Comparison of ENCODE assay signal across 34 cellular contexts in genomic region chr1:95496307-95496706, GRCh38.
"Had no signal": no experiment of that assay in that cellular context is flagged by ENCODE, and none has a peak within 500 bp of the region (broad histone marks: within the 10 kb centered on the region; RNA-seq: fewer than 3 reads in every experiment).

No MANE protein-coding gene starts in this region.

- H3K27me3 Mint-ChIP-seq: activated B cell treated with CpG ODN at 0.5 μM for 24 hours; activated CD8-positive, alpha-beta T cell treated with anti-CD3 and anti-CD28 coated beads for 36 hours; activated naive CD8-positive, alpha-beta T cell; activated T-helper 17 cell treated with anti-CD3 and anti-CD28 coated beads, Interleukin-2, amount 50 U/mL, for 72 hours; brain; central memory CD8-positive, alpha-beta T cell; dendritic cell treated with granulocyte-macrophage colony-stimulating factor and Interleukin-4, amounts not matched to agents 40 ng/mL and 50 ng/mL, for 4 days; T-helper 17 cell had no signal

- DNase-seq: activated B cell treated with CpG ODN at 0.5 μM for 24 hours; activated CD4-positive, alpha-beta T cell treated with anti-CD3 and anti-CD28 coated beads for 48 hours; activated CD4-positive, alpha-beta T cell treated with anti-CD3 and anti-CD28 coated beads, Interleukin-2, amount 50 U/mL, for 1 hour; activated CD4-positive, alpha-beta T cell treated with anti-CD3 and anti-CD28 coated beads, Interleukin-2, amount 50 U/mL, for 48 hours; activated CD8-positive, alpha-beta memory T cell treated with anti-CD3 and anti-CD28 coated beads for 24 hours; activated CD8-positive, alpha-beta T cell treated with anti-CD3 and anti-CD28 coated beads for 36 hours; activated effector memory CD4-positive, alpha-beta T cell treated with Interleukin-2 at 50 U/mL for 16 hours; activated gamma-delta T cell treated with Interleukin-2 at 50 U/mL for 16 hours; activated naive CD4-positive, alpha-beta T cell treated with anti-CD3 and anti-CD28 coated beads, Interleukin-2, amount 50 U/mL, for 16 hours; activated naive CD4-positive, alpha-beta T cell treated with Interleukin-2 at 50 U/mL for 16 hours; activated T-cell treated with anti-CD3 and anti-CD28 coated beads, Interleukin-2, amount 50 U/mL, for 4 hours; amniotic stem cell; aorta; dorsolateral prefrontal cortex; effector memory CD4-positive, alpha-beta T cell; endodermal cell; foreskin keratinocyte; gastrocnemius medialis; glutamatergic neuron; heart left ventricle; T-helper 1 cell; T-helper 17 cell; T1000; WERI-Rb-1 had no signal

- H3K4me1 Mint-ChIP-seq: activated B cell treated with CpG ODN at 0.5 μM for 24 hours; activated T-helper 17 cell treated with anti-CD3 and anti-CD28 coated beads, Interleukin-2, amount 50 U/mL, for 72 hours; central memory CD8-positive, alpha-beta T cell; endodermal cell; T-helper 17 cell had no signal

- H3K9me3 ChIP-seq: breast epithelium, gastrocnemius medialis had no signal

- H3K4me3 ChIP-seq: breast epithelium, coronary artery, dorsolateral prefrontal cortex, gastrocnemius medialis, heart left ventricle had no signal

- H3K27ac ChIP-seq: breast epithelium, coronary artery, dorsolateral prefrontal cortex, foreskin keratinocyte, gastrocnemius medialis, heart left ventricle, WERI-Rb-1 had no signal

- H3K9me3 Mint-ChIP-seq: activated B cell treated with CpG ODN at 0.5 μM for 24 hours; activated CD8-positive, alpha-beta T cell treated with anti-CD3 and anti-CD28 coated beads for 36 hours; brain; endodermal cell had no signal

- H3K27me3 ChIP-seq: breast epithelium, dorsolateral prefrontal cortex, foreskin keratinocyte, gastrocnemius medialis, heart left ventricle had no signal

- H3K36me3 ChIP-seq: breast epithelium, gastrocnemius medialis, heart left ventricle, WERI-Rb-1 had no signal

- H3K36me3 Mint-ChIP-seq: activated naive CD8-positive, alpha-beta T cell; brain had no signal

- H3K4me3 Mint-ChIP-seq: activated B cell treated with CpG ODN at 0.5 μM for 24 hours; activated CD8-positive, alpha-beta T cell treated with anti-CD3 and anti-CD28 coated beads for 36 hours; activated naive CD8-positive, alpha-beta T cell; activated T-cell treated with anti-CD3 and anti-CD28 coated beads, Interleukin-2, amount 50 U/mL, for 4 hours; activated T-helper 17 cell treated with anti-CD3 and anti-CD28 coated beads, Interleukin-2, amount 50 U/mL, for 72 hours; brain; central memory CD8-positive, alpha-beta T cell; dendritic cell treated with granulocyte-macrophage colony-stimulating factor and Interleukin-4, amounts not matched to agents 40 ng/mL and 50 ng/mL, for 4 days; endodermal cell; T-helper 17 cell; T-helper 2 cell treated with Interferon-gamma antibody and Interleukin-4, amounts not matched to agents 5 μg/mL and 100 μg/mL, for 36 hours had no signal

- H3K27ac Mint-ChIP-seq: activated B cell treated with CpG ODN at 0.5 μM for 24 hours; activated CD8-positive, alpha-beta T cell treated with anti-CD3 and anti-CD28 coated beads for 36 hours; activated naive CD8-positive, alpha-beta T cell; activated T-helper 17 cell treated with anti-CD3 and anti-CD28 coated beads, Interleukin-2, amount 50 U/mL, for 72 hours; brain; dendritic cell treated with granulocyte-macrophage colony-stimulating factor and Interleukin-4, amounts not matched to agents 40 ng/mL and 50 ng/mL, for 4 days; endodermal cell; T-helper 17 cell; T-helper 2 cell treated with Interferon-gamma antibody and Interleukin-4, amounts not matched to agents 5 μg/mL and 100 μg/mL, for 36 hours had no signal

- ATAC-seq: activated CD4-positive, CD25-positive, alpha-beta regulatory T cell treated with anti-CD3 and anti-CD28 coated beads, Interleukin-2, amount 50 U/mL, for 24 hours; activated CD8-positive, alpha-beta T cell treated with anti-CD3 and anti-CD28 coated beads for 36 hours; activated T-cell treated with anti-CD3 and anti-CD28 coated beads, Interleukin-2, amount 50 U/mL, for 4 hours; activated T-helper 17 cell treated with anti-CD3 and anti-CD28 coated beads, Interleukin-2, amount 50 U/mL, for 72 hours; esophagus mucosa; foreskin keratinocyte; gastrocnemius medialis; heart left ventricle; T-helper 17 cell had no signal

- H3K4me1 ChIP-seq: breast epithelium, foreskin keratinocyte, gastrocnemius medialis, heart left ventricle had no signal
